Comparison of ENCODE assay signal across 8 cellular contexts in the genomic region with DNA sequence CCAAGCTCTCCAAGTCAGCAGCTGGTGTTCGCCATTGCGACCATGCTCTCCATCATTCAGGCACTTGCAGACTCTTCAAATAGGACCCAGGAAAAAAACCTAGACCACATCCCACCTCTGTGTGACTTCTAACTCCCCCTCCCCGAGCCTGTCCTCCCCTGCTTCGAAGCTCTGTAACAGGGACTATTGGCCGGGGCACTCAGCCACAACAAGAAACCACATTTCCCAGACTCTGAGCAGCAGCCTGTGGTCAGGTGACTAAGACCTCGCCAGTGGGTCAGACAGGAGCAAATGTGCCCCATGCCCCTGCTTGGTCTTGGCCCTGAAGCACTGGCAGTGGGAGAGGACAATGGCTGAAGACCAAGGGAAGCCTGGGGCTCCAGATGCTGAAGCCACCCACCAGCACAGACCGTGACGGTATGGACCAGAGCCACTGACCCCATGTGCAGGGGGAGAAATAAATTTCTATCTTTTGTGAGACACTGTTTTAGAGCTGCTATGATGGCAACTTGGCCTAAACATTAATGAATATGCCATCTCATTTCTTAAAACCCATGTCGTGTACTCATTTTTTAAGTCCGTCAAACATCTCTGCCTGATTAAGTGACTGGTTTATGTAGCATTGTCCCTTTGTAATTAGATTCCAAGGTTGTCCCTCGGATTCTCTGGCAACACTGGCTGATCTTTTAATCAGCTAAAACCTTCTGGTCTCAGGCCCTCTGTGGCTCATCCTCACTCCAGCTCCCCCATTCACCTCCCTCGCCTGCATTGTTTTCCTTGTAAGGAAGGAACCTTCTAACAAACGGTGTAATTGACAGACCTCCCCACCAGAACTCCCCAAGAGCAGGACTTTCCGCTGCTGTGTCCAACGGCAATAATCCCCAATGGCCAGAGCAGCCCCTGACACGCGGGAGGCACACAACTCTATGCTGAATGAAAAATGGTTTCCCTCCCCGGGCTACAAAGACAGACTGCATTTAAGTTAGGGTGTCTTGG.
A peak's percentile ranks its signal among the peaks of the same experiment; 100 is the strongest.
DNase-seq lines count a peak whose midpoint lies in the region; ATAC-seq and TF ChIP-seq lines count a peak whose summit lies in the region.

No MANE protein-coding gene starts in this region.

- no peaks in the 10 kb centered on the region for H3K9me3 Mint-ChIP-seq in activated T-cell treated with anti-CD3 and anti-CD28 coated beads, Interleukin-2, amount 50 U/mL, for 24 hours
- no peaks in the 10 kb centered on the region for H3K9me3 Mint-ChIP-seq in naive thymus-derived CD8-positive, alpha-beta T cell

- H3K4me1 Mint-ChIP-seq in activated T-cell treated with anti-CD3 and anti-CD28 coated beads, Interleukin-2, amount 50 U/mL, for 24 hours (ENCODE audit: low read depth), result peaks cover 90% of the 10 kb centered on the region
- H3K4me1 Mint-ChIP-seq in naive thymus-derived CD8-positive, alpha-beta T cell, result peaks cover 29 to 69% (median 61%) of the 10 kb centered on the region in 4 donors

- H3K4me1 ChIP-seq in psoas muscle, result peaks cover 36% of the 10 kb centered on the region
- peaks cover 34% of the 10 kb centered on the region for H3K4me1 ChIP-seq in SJCRH30

- WGBS in psoas muscle, 3 donors, result 52 to 63% (median 58%) methylated on average over 18 of the region's 18 CpGs

- peak overlapping the region; percentile 23 for H3K4me3 Mint-ChIP-seq in activated T-cell treated with anti-CD3 and anti-CD28 coated beads, Interleukin-2, amount 50 U/mL, for 24 hours
- H3K4me3 Mint-ChIP-seq in naive thymus-derived CD8-positive, alpha-beta T cell, result peak overlapping the region in 9 of 10 donors; percentile 41 to 76 (median 54)

- peak; percentile 67 for DNase-seq in ACHN
- DNase-seq in activated T-cell treated with anti-CD3 and anti-CD28 coated beads, Interleukin-2, amount 50 U/mL, for 24 hours, result no peak
- no peak for DNase-seq in naive thymus-derived CD8-positive, alpha-beta T cell
- no peak for DNase-seq in psoas muscle
- no peak for DNase-seq in SJCRH30

- POLR2A ChIA-PET in naive thymus-derived CD8-positive, alpha-beta T cell (lab: Charles Lee), result interaction anchor here (0.6 to 1.0 kb wide), 2 partner anchors 10 to 94 kb away, joined by 3 read pairs; no protein-coding TSS in a partner anchor

- H3K36me3 ChIP-seq in psoas muscle (ENCODE audit: insufficient read depth in 1 of 2, low read depth in 1 of 2) (peaks cover 0 to 15% of the 10 kb centered on the region in 2 donors), SJCRH30 (no peaks in the 10 kb centered on the region)

- H3K27me3 ChIP-seq in psoas muscle (ENCODE audit: insufficient read depth in 3 of 3, low read length in 2 of 3) (no peaks in the 10 kb centered on the region), SJCRH30 (no peaks in the 10 kb centered on the region)

- intact Hi-C loops in psoas muscle (cut with DNase I), result no loop called here

- peak overlapping the region; percentile 85 for H3K27ac Mint-ChIP-seq in activated T-cell treated with anti-CD3 and anti-CD28 coated beads, Interleukin-2, amount 50 U/mL, for 24 hours
- peak overlapping the region; percentile 24 to 91 (median 80) for H3K27ac Mint-ChIP-seq in naive thymus-derived CD8-positive, alpha-beta T cell

- no peaks in the 10 kb centered on the region for H3K27me3 Mint-ChIP-seq in activated T-cell treated with anti-CD3 and anti-CD28 coated beads, Interleukin-2, amount 50 U/mL, for 24 hours
- no peaks in the 10 kb centered on the region for H3K27me3 Mint-ChIP-seq in naive thymus-derived CD8-positive, alpha-beta T cell

- H3K9me3 ChIP-seq in psoas muscle (no peaks in the 10 kb centered on the region), SJCRH30 (replicated peaks) (no peaks in the 10 kb centered on the region)

- H3K36me3 Mint-ChIP-seq in activated T-cell treated with anti-CD3 and anti-CD28 coated beads, Interleukin-2, amount 50 U/mL, for 24 hours (ENCODE audit: low read depth), result peaks cover 71% of the 10 kb centered on the region
- H3K36me3 Mint-ChIP-seq in naive thymus-derived CD8-positive, alpha-beta T cell, result peaks cover 5 to 33% (median 16%) of the 10 kb centered on the region in 3 donors

- ATAC-seq in GM18870 (IDR thresholded peaks at IDR 0.05; ENCODE audit: unreplicated experiment) (peak; percentile 35), HG03159 (IDR thresholded peaks at IDR 0.05; ENCODE audit: unreplicated experiment) (peak; percentile 31), HG02973 (IDR thresholded peaks at IDR 0.05; ENCODE audit: unreplicated experiment) (no peak), psoas muscle (no peak)
- ATAC-seq in naive thymus-derived CD8-positive, alpha-beta T cell, result no peak

- H3K4me3 ChIP-seq in psoas muscle, result no peak overlapping the region
- H3K4me3 ChIP-seq in SJCRH30, result no peak overlapping the region

- H3K27ac ChIP-seq in psoas muscle, result no peak overlapping the region
- no peak overlapping the region for H3K27ac ChIP-seq in SJCRH30

- no peak for TF ChIP-seq CTCF in psoas muscle (IDR thresholded peaks at IDR 0.05)

- in situ Hi-C loops in ACHN (cut with HindIII; ENCODE audit: low pct_ligation_motif_present, low pct_unique_long_range_greater_than_20kb, low sequenced_read_pairs), result no loop called here

Comparison
In these comparisons a context has a peak if more than half of its experiments do, and no peak if none do; other contexts are left out.
1. ATAC-seq: peak in GM18870 (single experiment) and HG03159 (single experiment); none in naive thymus-derived CD8-positive, alpha-beta T cell (0 of 2), HG02973 (single experiment) and psoas muscle (0 of 4).